In genomic region chr7:29039747-29040569, GRCh38 we compare ENCODE assay signal across 19 cellular contexts.
DNase-seq lines count a peak whose midpoint lies in the region; ATAC-seq and TF ChIP-seq lines count a peak whose summit lies in the region.
"Had no signal": no experiment of that assay in that cellular context is flagged by ENCODE, and none has a peak within 500 bp of the region (broad histone marks: within the 10 kb centered on the region; RNA-seq: fewer than 3 reads in every experiment).

No MANE protein-coding gene starts in this region.

- ATAC-seq in Right ventricle myocardium superior (ENCODE audit: poor library complexity): peak; percentile 60
- ATAC-seq: K562; Panc1; stimulated activated naive CD8-positive, alpha-beta T cell treated with anti-CD3 and anti-CD28 coated beads, Interleukin-15, Interleukin-2, amounts not matched to agents 100 U/mL and 50 U/mL, for 24 hours; upper lobe of right lung had no signal

- no peak overlapping the region for H2BK12ac ChIP-seq in mesenchymal stem cell (ENCODE audit: low read length in 2 of 2)

- H4K91ac ChIP-seq in mesenchymal stem cell (ENCODE audit: low read length): no peak overlapping the region

- DNase-seq in Right ventricle myocardium superior (no peak), cardiac septum (ENCODE audit: low spot score) (no peak), dermis microvascular lymphatic vessel endothelial cell (ENCODE audit: low read depth in 2 of 2) (peak; percentile 45 to 80), mesenchymal stem cell (peak; percentile 46), WERI-Rb-1 (no peak), breast epithelium (ENCODE audit: low spot score in 2 of 2) (no peak), DMS153 treated with DMSO at 0.1 percent for 48 hours (lab: John Stamatoyannopoulos, UW; ENCODE audit: unreplicated experiment) (no peak)
- DNase-seq: activated CD8-positive, alpha-beta memory T cell treated with anti-CD3 and anti-CD28 coated beads for 24 hours; amygdala; CD4-positive, alpha-beta T cell; colonic mucosa; NCI-H82; posterior cingulate gyrus; stimulated activated naive CD8-positive, alpha-beta T cell treated with anti-CD3 and anti-CD28 coated beads, Interleukin-15, Interleukin-2, amounts not matched to agents 100 U/mL and 50 U/mL, for 24 hours; upper lobe of right lung had no signal

- H2BK5ac ChIP-seq in mesenchymal stem cell (ENCODE audit: low read depth, low read length, poor library complexity, severe bottlenecking): no peak overlapping the region

- no peak overlapping the region for H3K23ac ChIP-seq in mesenchymal stem cell (ENCODE audit: low read length in 2 of 2)

- no peak overlapping the region for H3K4me2 ChIP-seq in mesenchymal stem cell (ENCODE audit: low read length, poor library complexity, severe bottlenecking)

- H3K4me3 ChIP-seq in mesenchymal stem cell (ENCODE audit: insufficient read depth in 1 of 2, low read depth in 1 of 2, low read length in 2 of 2) (peak overlapping the region in 1 of 2 experiments; percentile 32), subcutaneous abdominal adipose tissue (ENCODE audit: low read depth in 1 of 5, low read length in 5 of 5) (no peak overlapping the region), WERI-Rb-1 (ENCODE audit: low read depth, low read length) (no peak overlapping the region), breast epithelium (no peak overlapping the region)
- H3K4me3 ChIP-seq: colonic mucosa, K562, upper lobe of right lung had no signal

- 43% methylated on average over 1 of the region's 2 CpGs for WGBS in mesenchymal stem cell

- no peak for TF ChIP-seq POLR2A in breast epithelium (IDR thresholded peaks at IDR 0.05)

- H3K36me3 ChIP-seq in mesenchymal stem cell (ENCODE audit: control insufficient read depth in 1 of 2, insufficient read depth in 2 of 2, low read depth in 1 of 2, low read length in 2 of 2) (no peaks in the 10 kb centered on the region), subcutaneous abdominal adipose tissue (ENCODE audit: control insufficient read depth in 5 of 5, insufficient read depth in 5 of 5, low read length in 5 of 5) (no peaks in the 10 kb centered on the region), WERI-Rb-1 (no peaks in the 10 kb centered on the region), breast epithelium (no peaks in the 10 kb centered on the region)
- H3K36me3 ChIP-seq: colonic mucosa, upper lobe of right lung had no signal

- TF ChIP-seq CTCF in WERI-Rb-1 (IDR thresholded peaks at IDR 0.05; ENCODE audit: low read depth, low read length) (no peak), breast epithelium (IDR thresholded peaks at IDR 0.05) (no peak)

- no peaks in the 10 kb centered on the region for H3K79me1 ChIP-seq in mesenchymal stem cell (replicated peaks; ENCODE audit: low read length, poor library complexity, severe bottlenecking)

- no peak overlapping the region for H2BK15ac ChIP-seq in mesenchymal stem cell (ENCODE audit: low read depth, poor library complexity, severe bottlenecking)

- H3K4me1 ChIP-seq in mesenchymal stem cell (ENCODE audit: control insufficient read depth, insufficient read depth, low read depth, low read length) (peaks cover 6% of the 10 kb centered on the region), subcutaneous abdominal adipose tissue (ENCODE audit: control insufficient read depth in 5 of 5, insufficient read depth in 5 of 5, low read length in 5 of 5) (peaks cover 9 to 57% (median 32%) of the 10 kb centered on the region in 5 donors), breast epithelium (no peaks in the 10 kb centered on the region)

- H4K8ac ChIP-seq in mesenchymal stem cell (ENCODE audit: low read length): no peak overlapping the region

- H3K27me3 ChIP-seq in mesenchymal stem cell (ENCODE audit: control insufficient read depth in 1 of 2, insufficient read depth in 1 of 2, low read length in 2 of 2) (no peaks in the 10 kb centered on the region), subcutaneous abdominal adipose tissue (ENCODE audit: control insufficient read depth in 5 of 5, insufficient read depth in 4 of 5, low read length in 5 of 5) (no peaks in the 10 kb centered on the region), WERI-Rb-1 (ENCODE audit: insufficient read depth, low read depth, severe bottlenecking) (peaks cover 52% of the 10 kb centered on the region), breast epithelium (no peaks in the 10 kb centered on the region)
- H3K27me3 ChIP-seq: colonic mucosa, upper lobe of right lung had no signal

- H3K9ac ChIP-seq in mesenchymal stem cell (ENCODE audit: low read length): peak overlapping the region; percentile 23
- no peak overlapping the region for H3K9ac ChIP-seq in subcutaneous abdominal adipose tissue (ENCODE audit: low read length in 5 of 5)

- H3K27ac ChIP-seq in mesenchymal stem cell (ENCODE audit: low read length, poor library complexity, severe bottlenecking) (no peak overlapping the region), subcutaneous abdominal adipose tissue (ENCODE audit: low read depth, low read length) (peak overlapping the region; percentile 20), WERI-Rb-1 (no peak overlapping the region), breast epithelium (no peak overlapping the region)
- H3K27ac ChIP-seq: colonic mucosa, epithelial cell of prostate, upper lobe of right lung had no signal

- intact Hi-C loops in Right ventricle myocardium superior (cut with DNase I): no loop called here
- intact Hi-C loops in cardiac septum (cut with DNase I): loop anchor here (5.0 kb wide), 4 partner anchors 52 to 83 kb away; partner anchors contain the start of gene TRIL
- intact Hi-C loops in breast epithelium (cut with DNase I; ENCODE audit: low total_unique reads): no loop called here

- no peak overlapping the region for H2AK5ac ChIP-seq in mesenchymal stem cell (ENCODE audit: low read length, severe bottlenecking)

- no peak overlapping the region for H3K14ac ChIP-seq in mesenchymal stem cell (ENCODE audit: low read length in 2 of 2)

- peak overlapping the region in 1 of 2 experiments; percentile 68 for H3K4ac ChIP-seq in mesenchymal stem cell (ENCODE audit: low read depth in 1 of 2, low read length in 2 of 2)

- H3K9me3 ChIP-seq in mesenchymal stem cell (ENCODE audit: control insufficient read depth, low read length): no peaks in the 10 kb centered on the region
- H3K9me3 ChIP-seq in subcutaneous abdominal adipose tissue (ENCODE audit: control insufficient read depth in 5 of 5, low read length in 5 of 5): no peaks in the 10 kb centered on the region
- no peaks in the 10 kb centered on the region for H3K9me3 ChIP-seq in WERI-Rb-1 (ENCODE audit: severe bottlenecking)
- H3K9me3 ChIP-seq in breast epithelium: no peaks in the 10 kb centered on the region
- H3K9me3 ChIP-seq: colonic mucosa, upper lobe of right lung had no signal

- peak overlapping the region; percentile 19 to 88 for H3K18ac ChIP-seq in mesenchymal stem cell (ENCODE audit: low read depth in 1 of 2, low read length in 2 of 2)

- no peak overlapping the region for H2BK120ac ChIP-seq in mesenchymal stem cell (ENCODE audit: low read depth, low read length)

- H2AFZ ChIP-seq in mesenchymal stem cell (ENCODE audit: low read depth, low read length): no peak overlapping the region

Comparison
In these comparisons a context has a peak if more than half of its experiments do, and no peak if none do; other contexts are left out.
1. DNase-seq: peak in dermis microvascular lymphatic vessel endothelial cell (2 of 2) and mesenchymal stem cell (single experiment); none in Right ventricle myocardium superior (single experiment), cardiac septum (single experiment), WERI-Rb-1 (single experiment), breast epithelium (0 of 2) and DMS153 treated with DMSO at 0.1 percent for 48 hours (single experiment).